In genomic region chr1:71196685-71197084, GRCh38 we compare ENCODE assay signal across 1 cellular context.
TF ChIP-seq lines count a peak whose summit lies in the region.

No MANE protein-coding gene starts in this region.

TF ChIP-seq in GM23338, 12 proteins besides CTCF, POLR2A, EP300 and RAD21 (continued from another document):
- TF ChIP-seq ZNF462 (CRISPR knock-in tag; IDR thresholded peaks at IDR 0.05), result no peak
- TF ChIP-seq, protein P1, sequence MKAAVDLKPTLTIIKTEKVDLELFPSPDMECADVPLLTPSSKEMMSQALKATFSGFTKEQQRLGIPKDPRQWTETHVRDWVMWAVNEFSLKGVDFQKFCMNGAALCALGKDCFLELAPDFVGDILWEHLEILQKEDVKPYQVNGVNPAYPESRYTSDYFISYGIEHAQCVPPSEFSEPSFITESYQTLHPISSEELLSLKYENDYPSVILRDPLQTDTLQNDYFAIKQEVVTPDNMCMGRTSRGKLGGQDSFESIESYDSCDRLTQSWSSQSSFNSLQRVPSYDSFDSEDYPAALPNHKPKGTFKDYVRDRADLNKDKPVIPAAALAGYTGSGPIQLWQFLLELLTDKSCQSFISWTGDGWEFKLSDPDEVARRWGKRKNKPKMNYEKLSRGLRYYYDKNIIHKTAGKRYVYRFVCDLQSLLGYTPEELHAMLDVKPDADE (IDR thresholded peaks at IDR 0.05), result no peak
